ENCODE assay signal across 11 cellular contexts in the genomic region with DNA sequence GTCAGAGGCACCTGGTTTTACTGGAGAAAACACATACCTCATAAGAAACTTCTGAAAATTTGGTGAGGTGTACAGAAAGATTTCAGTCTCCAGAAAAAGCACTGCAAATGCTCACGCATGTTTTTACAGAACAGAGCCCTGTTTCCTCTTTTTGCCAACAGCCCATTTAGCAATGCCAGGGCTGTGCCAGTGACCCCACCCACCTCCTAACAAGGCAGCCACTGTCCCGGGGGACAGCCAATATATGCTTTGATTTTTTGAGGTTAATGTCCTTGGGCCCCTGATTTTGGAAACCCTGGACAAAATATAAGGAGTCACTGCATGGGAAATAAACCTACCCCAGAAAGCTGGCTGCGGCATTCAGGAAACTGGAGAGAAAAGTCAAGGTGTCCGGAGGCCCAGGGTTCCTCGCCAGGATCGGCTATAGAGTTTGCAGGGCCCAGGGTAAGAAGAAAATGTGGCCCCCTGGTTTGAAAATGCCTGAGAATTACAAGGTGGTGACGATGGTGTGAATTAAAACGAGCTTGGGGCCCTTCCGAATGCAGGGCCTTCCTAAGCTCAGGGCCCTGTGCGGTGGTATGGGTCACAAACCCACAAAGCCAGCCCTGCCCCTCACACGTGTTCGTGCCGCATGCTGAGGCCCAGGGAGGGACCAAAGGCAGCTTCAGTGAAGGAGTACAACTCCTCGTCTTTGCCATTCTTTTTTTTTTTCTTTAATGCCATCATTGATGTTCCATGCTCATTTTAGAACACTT.
DNase-seq lines count a peak whose midpoint lies in the region; ATAC-seq and TF ChIP-seq lines count a peak whose summit lies in the region.
"Had no signal": no experiment of that assay in that cellular context is flagged by ENCODE, and none has a peak within 500 bp of the region (broad histone marks: within the 10 kb centered on the region; RNA-seq: fewer than 3 reads in every experiment).

No MANE protein-coding gene starts in this region.

- TF ChIP-seq EP300 in esophagus muscularis mucosa (IDR thresholded peaks at IDR 0.05) = no peak

- H3K4me1 ChIP-seq in esophagus muscularis mucosa (peaks cover 75 to 94% (median 91%) of the 10 kb centered on the region in 4 donors), neutrophil (ENCODE audit: control insufficient read depth in 1 of 2, insufficient read depth in 1 of 2, low read depth in 1 of 2, low read length in 1 of 2) (peaks cover 93 to 96% of the 10 kb centered on the region in 2 experiments)

- peak overlapping the region in 3 of 4 donors; percentile 5 to 72 (median 19) for H3K4me3 ChIP-seq in esophagus muscularis mucosa
- H3K4me3 ChIP-seq in neutrophil (ENCODE audit: low read depth in 1 of 2, low read length in 1 of 2) = peak overlapping the region; percentile 38 to 82

- 60% methylated on average over 14 of the region's 14 CpGs for WGBS in esophagus muscularis mucosa

- H3K36me3 ChIP-seq in esophagus muscularis mucosa (peaks cover 0 to 8% (median 3%) of the 10 kb centered on the region in 4 donors), neutrophil (no peaks in the 10 kb centered on the region)

- H3K27me3 ChIP-seq in esophagus muscularis mucosa (no peaks in the 10 kb centered on the region), neutrophil (no peaks in the 10 kb centered on the region)

- H3K27ac ChIP-seq in esophagus muscularis mucosa (replicated peaks in 1 of 4) (peak overlapping the region; percentile 93 to 100 (median 98)), neutrophil (peak overlapping the region; percentile 88)

- DNase-seq in Right ventricle myocardium superior (peak; percentile 68), Right ventricle myocardium inferior (ENCODE audit: missing footprints) (no peak), esophagus muscularis mucosa (ENCODE audit: extremely low spot score) (no peak), DMS114 treated with DMSO at 0.1 percent for 48 hours (lab: John Stamatoyannopoulos, UW; ENCODE audit: unreplicated experiment) (no peak)
- DNase-seq: activated T-cell treated with anti-CD3 and anti-CD28 coated beads, Interleukin-2, amount 50 U/mL, for 4 hours; NCI-H2029 treated with DMSO at 0.1 percent for 48 hours had no signal

- H3K9me3 ChIP-seq in esophagus muscularis mucosa (no peaks in the 10 kb centered on the region), neutrophil (no peaks in the 10 kb centered on the region)

- TF ChIP-seq CTCF in esophagus muscularis mucosa (IDR thresholded peaks at IDR 0.05) (no peak), neutrophil (IDR thresholded peaks at IDR 0.05) (no peak)

- intact Hi-C loops in Right ventricle myocardium superior (cut with DNase I) = no loop called here
- intact Hi-C loops in Right ventricle myocardium inferior (cut with DNase I) = no loop called here
- intact Hi-C loops in esophagus muscularis mucosa (cut with DNase I) = no loop called here

- no peak for ATAC-seq in Right ventricle myocardium superior (ENCODE audit: poor library complexity)
- no peak for ATAC-seq in Right ventricle myocardium inferior
- ATAC-seq in GM21723 (IDR thresholded peaks at IDR 0.05; ENCODE audit: unreplicated experiment) = no peak
- no peak for ATAC-seq in esophagus mucosa
- ATAC-seq in GM21515 (IDR thresholded peaks at IDR 0.05; ENCODE audit: unreplicated experiment) = no peak
- ATAC-seq: activated T-cell treated with anti-CD3 and anti-CD28 coated beads, Interleukin-2, amount 50 U/mL, for 4 hours; SK-N-SH treated with all-trans-retinoic acid at 6 μM for 48 hours had no signal

- no peak for TF ChIP-seq POLR2A in esophagus muscularis mucosa (IDR thresholded peaks at IDR 0.05; ENCODE audit: low read depth)
